10 cellular contexts compared by ENCODE assay signal in the genomic region with DNA sequence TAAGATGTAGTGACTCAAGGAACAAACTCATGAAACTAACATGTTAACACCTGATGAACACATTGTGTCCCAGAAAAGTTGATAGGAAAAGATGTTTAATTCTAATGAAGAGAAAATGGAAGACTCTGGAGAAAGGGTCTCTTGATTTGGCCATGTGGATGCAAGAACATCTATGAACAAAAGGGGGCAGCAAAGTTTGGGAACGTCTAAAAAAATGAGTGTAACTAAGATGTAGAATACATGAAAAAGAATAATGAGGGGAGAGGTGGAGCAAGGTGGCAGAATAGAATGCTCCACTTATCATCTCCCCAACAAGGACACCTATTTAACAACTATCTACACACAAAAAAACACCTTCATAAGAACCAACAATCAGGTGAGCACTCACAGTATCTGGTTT.
DNase-seq lines count a peak whose midpoint lies in the region; ATAC-seq and TF ChIP-seq lines count a peak whose summit lies in the region.
"Had no signal": no experiment of that assay in that cellular context is flagged by ENCODE, and none has a peak within 500 bp of the region (broad histone marks: within the 10 kb centered on the region; RNA-seq: fewer than 3 reads in every experiment).

No MANE protein-coding gene starts in this region.

- H3K9me2 ChIP-seq in Karpas-422 (replicated peaks; ENCODE audit: insufficient read depth, low read length): no peaks in the 10 kb centered on the region

- H3K36me3 ChIP-seq in Karpas-422 (ENCODE audit: insufficient read depth, low read length) (no peaks in the 10 kb centered on the region), brain microvascular endothelial cell (replicated peaks) (no peaks in the 10 kb centered on the region)
- H3K36me3 ChIP-seq: left lung had no signal

- TF ChIP-seq CTCF in brain microvascular endothelial cell (IDR thresholded peaks at IDR 0.05; ENCODE audit: low read depth, low read length, missing control alignments): peak; percentile 60

- H3K4me1 ChIP-seq in Karpas-422 (ENCODE audit: low read length): no peaks in the 10 kb centered on the region
- H3K4me1 ChIP-seq: left lung had no signal

- no peaks in the 10 kb centered on the region for H3K27me3 ChIP-seq in Karpas-422 (ENCODE audit: low read length)
- H3K27me3 ChIP-seq in brain microvascular endothelial cell (replicated peaks): no peaks in the 10 kb centered on the region
- H3K27me3 ChIP-seq: left lung had no signal

- ATAC-seq in GM19351 (IDR thresholded peaks at IDR 0.05; ENCODE audit: unreplicated experiment): no peak
- no peak for ATAC-seq in GM18868 (IDR thresholded peaks at IDR 0.05; ENCODE audit: unreplicated experiment)
- ATAC-seq: left lung had no signal

- H4K20me1 ChIP-seq in Karpas-422 (ENCODE audit: insufficient read depth, low read depth, low read length): no peaks in the 10 kb centered on the region

- H2AFZ ChIP-seq in Karpas-422 (ENCODE audit: low read length): no peak overlapping the region

- H3K9me3 ChIP-seq in Karpas-422 (ENCODE audit: low read length): no peaks in the 10 kb centered on the region

- DNase-seq in EL: peak; percentile 35
- DNase-seq in Karpas-422: peak; percentile 53
- DNase-seq in brain microvascular endothelial cell: no peak
- DNase-seq in myocyte (ENCODE audit: low read depth): peak; percentile 56
- no peak for DNase-seq in SKM-1 (lab: John Stamatoyannopoulos, UW; ENCODE audit: unreplicated experiment)
- no peak for DNase-seq in hippocampal formation (lab: John Stamatoyannopoulos, UW)
- DNase-seq: anterior cingulate cortex, left lung had no signal

- H3K9ac ChIP-seq in Karpas-422 (ENCODE audit: low read length): no peak overlapping the region

- in situ Hi-C loops in brain microvascular endothelial cell (cut with HindIII; ENCODE audit: low pct_ligation_motif_present, low sequenced_read_pairs): no loop called here

- H3K79me2 ChIP-seq in Karpas-422 (ENCODE audit: low read length): no peaks in the 10 kb centered on the region

- H3K4me2 ChIP-seq in Karpas-422 (ENCODE audit: low read depth, low read length, poor library complexity, severe bottlenecking): no peak overlapping the region

- H3K27ac ChIP-seq in Karpas-422 (ENCODE audit: low read length): no peak overlapping the region
- H3K27ac ChIP-seq in brain microvascular endothelial cell: no peak overlapping the region
- H3K27ac ChIP-seq: left lung had no signal

- no peak overlapping the region for H3K4me3 ChIP-seq in Karpas-422 (ENCODE audit: low read length)
- H3K4me3 ChIP-seq in brain microvascular endothelial cell (ENCODE audit: low read depth, low read length): no peak overlapping the region
- H3K4me3 ChIP-seq: left lung had no signal

Comparison
In these comparisons a context has a peak if more than half of its experiments do, and no peak if none do; other contexts are left out.
1. DNase-seq: peak in EL (single experiment), Karpas-422 (single experiment) and myocyte (single experiment); none in brain microvascular endothelial cell (single experiment), SKM-1 (single experiment) and hippocampal formation (0 of 2).